In genomic region chr2:10331033-10331701, GRCh38 we compare ENCODE assay signal across 8 cellular contexts. TPM values are rescaled to one million over a fixed set of nuclear protein-coding genes. Genes with fewer than 3 reads are reported as not detected.
DNase-seq lines count a peak whose midpoint lies in the region; ATAC-seq and TF ChIP-seq lines count a peak whose summit lies in the region.

No MANE protein-coding gene starts in this region.

- intact Hi-C loops in upper lobe of right lung (cut with DNase I), result no loop called here

- H3K27me3 ChIP-seq in duodenal mucosa (ENCODE audit: control insufficient read depth in 1 of 2, insufficient read depth in 2 of 2, low read length in 2 of 2) (no peaks in the 10 kb centered on the region), neutrophil (no peaks in the 10 kb centered on the region), upper lobe of right lung (no peaks in the 10 kb centered on the region)

- peak; percentile 55 to 61 for DNase-seq in AML-193 (lab: John Stamatoyannopoulos, UW)
- peak; percentile 56 to 77 for DNase-seq in activated CD4-positive, alpha-beta T cell treated with anti-CD3 and anti-CD28 coated beads for 24 hours (ENCODE audit: low read depth in 2 of 2)
- DNase-seq in upper lobe of right lung, result peak; percentile 92
- no peak for DNase-seq in NCI-H2081 treated with DMSO at 0.1 percent for 48 hours (lab: John Stamatoyannopoulos, UW)

- H3K4me3 ChIP-seq in duodenal mucosa (ENCODE audit: low read depth in 1 of 2, low read length in 2 of 2) (peak overlapping the region; percentile 37 to 59), neutrophil (ENCODE audit: low read depth in 1 of 2, low read length in 1 of 2) (peak overlapping the region; percentile 57 to 60), upper lobe of right lung (peak overlapping the region; percentile 37)

- TF ChIP-seq CTCF in neutrophil (IDR thresholded peaks at IDR 0.05) (peak; percentile 69), upper lobe of right lung (IDR thresholded peaks at IDR 0.05) (no peak)

- peaks cover 0 to 2% of the 10 kb centered on the region in 2 donors for H3K9me3 ChIP-seq in duodenal mucosa (ENCODE audit: control insufficient read depth in 1 of 2, low read length in 2 of 2)
- no peaks in the 10 kb centered on the region for H3K9me3 ChIP-seq in neutrophil
- H3K9me3 ChIP-seq in upper lobe of right lung, result no peaks in the 10 kb centered on the region

- H3K9ac ChIP-seq in duodenal mucosa (ENCODE audit: low read depth in 1 of 2, low read length in 2 of 2), result peak overlapping the region; percentile 9 to 69

- peak; percentile 47 for ATAC-seq in GM19351 (IDR thresholded peaks at IDR 0.05; ENCODE audit: unreplicated experiment)
- ATAC-seq in HG03571 (IDR thresholded peaks at IDR 0.05; ENCODE audit: unreplicated experiment), result peak; percentile 49
- ATAC-seq in upper lobe of right lung, result peak; percentile 83

- H3K4me1 ChIP-seq in duodenal mucosa (ENCODE audit: control insufficient read depth in 1 of 2, insufficient read depth in 2 of 2, low read length in 2 of 2) (peaks cover 55 to 60% of the 10 kb centered on the region in 2 donors), neutrophil (ENCODE audit: control insufficient read depth in 1 of 2, insufficient read depth in 1 of 2, low read depth in 1 of 2, low read length in 1 of 2) (peaks cover 50 to 54% of the 10 kb centered on the region in 2 experiments), upper lobe of right lung (peaks cover 69% of the 10 kb centered on the region)

- H3K27ac ChIP-seq in duodenal mucosa (ENCODE audit: low read depth, low read length) (peak overlapping the region; percentile 62), neutrophil (peak overlapping the region; percentile 93), upper lobe of right lung (peak overlapping the region; percentile 74)

- H3K36me3 ChIP-seq in duodenal mucosa (ENCODE audit: control insufficient read depth in 1 of 2, insufficient read depth in 2 of 2, low read length in 2 of 2) (peaks cover 4 to 7% of the 10 kb centered on the region in 2 donors), neutrophil (no peaks in the 10 kb centered on the region), upper lobe of right lung (no peaks in the 10 kb centered on the region)

RNA-seq across cellular contexts. Expression of gene HPCAL1, which starts 28.5 kb away (rescaled TPM):
- total RNA-seq in upper lobe of right lung, result 160 TPM
